20 cellular contexts compared by ENCODE assay signal in the genomic region with DNA sequence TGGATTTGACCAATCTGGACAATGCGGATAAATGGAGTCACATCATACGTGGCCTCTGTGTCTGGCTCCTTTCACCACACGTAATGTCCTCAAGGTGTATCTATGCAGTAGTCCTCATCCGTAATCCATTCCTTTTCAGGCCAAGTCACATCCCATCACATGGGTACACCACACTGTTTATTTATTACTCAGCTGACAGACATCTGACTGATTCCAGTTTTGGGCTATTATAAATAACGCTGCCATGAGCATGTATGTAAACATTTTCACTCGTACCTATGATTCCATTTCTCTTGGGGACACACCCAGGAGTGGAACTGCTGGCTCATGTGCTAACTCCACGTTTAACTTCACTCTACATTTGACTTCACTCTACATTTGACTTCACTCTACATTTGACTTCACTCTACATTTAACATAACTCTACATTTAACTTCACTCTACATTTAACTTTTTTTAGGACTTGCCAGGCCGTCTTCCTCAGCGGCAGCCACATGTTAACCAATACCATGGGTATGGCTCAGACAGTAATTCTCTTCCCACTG. TPM values are rescaled to one million over a fixed set of nuclear protein-coding genes. Genes with fewer than 3 reads are reported as not detected.
DNase-seq lines count a peak whose midpoint lies in the region; ATAC-seq, FAIRE-seq and TF ChIP-seq lines count a peak whose summit lies in the region.
"Had no signal": no experiment of that assay in that cellular context is flagged by ENCODE, and none has a peak within 500 bp of the region (broad histone marks: within the 10 kb centered on the region; RNA-seq: fewer than 3 reads in every experiment).

No MANE protein-coding gene starts in this region.

- H3K27ac Mint-ChIP-seq in effector memory CD8-positive, alpha-beta T cell: no peak overlapping the region

- WGBS in HepG2 (ENCODE audit: low lambda C conversion rate): 93% methylated on average over 9 of the region's 9 CpGs
- WGBS in right lobe of liver (ENCODE audit: insufficient coverage, low coverage, low lambda C conversion rate, missing lambda C conversion rate): 81% methylated on average over 9 of the region's 9 CpGs
- 78 to 83% (median 81%) methylated on average over 9 of the region's 9 CpGs for WGBS in stomach, 5 donors

- POLR2A ChIA-PET in HepG2 (lab: Yijun Ruan, JAX): no interaction called here

- H4K20me1 ChIP-seq in HepG2 (ENCODE audit: insufficient read depth, low read length) (peaks cover 48% of the 10 kb centered on the region), osteoblast (ENCODE audit: insufficient read depth, low read length) (no peaks in the 10 kb centered on the region)

- H3K4me1 Mint-ChIP-seq in effector memory CD8-positive, alpha-beta T cell (ENCODE audit: low read depth in 2 of 2): peaks cover 0 to 2% of the 10 kb centered on the region in 2 donors

- TF ChIP-seq CTCF in HepG2 (CRISPR knock-in tag; IDR thresholded peaks at IDR 0.05) (no peak), right lobe of liver (IDR thresholded peaks at IDR 0.05) (no peak), bronchial epithelial cell (IDR thresholded peaks at IDR 0.05; ENCODE audit: insufficient read depth, low read length, severe bottlenecking) (no peak), osteoblast (IDR thresholded peaks at IDR 0.05; ENCODE audit: extremely low read depth, low read depth, low read length) (no peak), stomach (IDR thresholded peaks at IDR 0.05) (no peak)

- H3K79me2 ChIP-seq in HepG2 (ENCODE audit: insufficient read depth, low read length): peaks cover 57% of the 10 kb centered on the region
- H3K79me2 ChIP-seq in osteoblast (ENCODE audit: insufficient read depth, low read length): no peaks in the 10 kb centered on the region

- H3K4me1 ChIP-seq in HepG2 (ENCODE audit: insufficient read depth, low read length): peaks cover 2% of the 10 kb centered on the region
- peaks cover 0 to 14% (median 6%) of the 10 kb centered on the region in 4 donors for H3K4me1 ChIP-seq in right lobe of liver
- no peaks in the 10 kb centered on the region for H3K4me1 ChIP-seq in osteoblast (ENCODE audit: insufficient read depth, low read length)
- no peaks in the 10 kb centered on the region for H3K4me1 ChIP-seq in stomach
- H3K4me1 ChIP-seq: HAP-1, SJCRH30 had no signal

- H3K9ac ChIP-seq in HepG2 (ENCODE audit: insufficient read depth, low read depth, low read length): no peak overlapping the region

- H3K4me3 Mint-ChIP-seq in effector memory CD8-positive, alpha-beta T cell: no peak overlapping the region

- peaks cover 15 to 55% of the 10 kb centered on the region in 2 experiments; a peak in 4 of 5 replicates for H3K36me3 ChIP-seq in HepG2 (replicated peaks in 1 of 2; ENCODE audit: control insufficient read depth in 1 of 2, insufficient read depth in 2 of 2, low read length in 2 of 2)
- no peaks in the 10 kb centered on the region for H3K36me3 ChIP-seq in right lobe of liver
- no peaks in the 10 kb centered on the region for H3K36me3 ChIP-seq in bronchial epithelial cell (ENCODE audit: control insufficient read depth, insufficient read depth, low read length)
- H3K36me3 ChIP-seq in osteoblast (ENCODE audit: insufficient read depth, low read length): no peaks in the 10 kb centered on the region
- H3K36me3 ChIP-seq in stomach: no peaks in the 10 kb centered on the region
- H3K36me3 ChIP-seq: HAP-1, SJCRH30 had no signal

- H3K4me2 ChIP-seq in HepG2 (ENCODE audit: low read depth, low read length) (no peak overlapping the region), osteoblast (ENCODE audit: insufficient read depth, low read length) (no peak overlapping the region)
- H3K4me2 ChIP-seq: PC-9 had no signal

- intact Hi-C loops in HepG2 (cut with micrococcal nuclease; ENCODE audit: unreplicated experiment): no loop called here
- intact Hi-C loops in right lobe of liver (cut with DNase I): no loop called here
- intact Hi-C loops in stomach (cut with DNase I; ENCODE audit: low total_unique reads): no loop called here

- DNase-seq in HepG2 (ENCODE audit: low spot score): no peak
- DNase-seq in right lobe of liver: no peak
- DNase-seq in bronchial epithelial cell (ENCODE audit: low read depth): peak; percentile 81
- peak; percentile 39 for DNase-seq in osteoblast (ENCODE audit: insufficient read length, low spot score, missing footprints)
- DNase-seq in effector memory CD8-positive, alpha-beta T cell: no peak
- no peak for DNase-seq in NCI-H524 (lab: John Stamatoyannopoulos, UW)
- DNase-seq in NCI-H2227 treated with DMSO at 0.1 percent for 48 hours (lab: John Stamatoyannopoulos, UW): no peak
- no peak for DNase-seq in stomach
- DNase-seq: AML-193, EL, NCI-H1105 treated with DMSO at 0.1 percent for 48 hours, NCI-H1694, NCI-H2081 treated with DMSO at 0.1 percent for 48 hours, NCI-H524 treated with DMSO at 0.1 percent for 48 hours, PC-9, SJCRH30 had no signal

- FAIRE-seq in HepG2 (lab: Jason Lieb, UNC) (no peak), bronchial epithelial cell (lab: Jason Lieb, UNC) (peak; percentile 75)
- FAIRE-seq: GM12878 had no signal

- peaks cover 0 to 9% of the 10 kb centered on the region in 2 donors for H3K27me3 Mint-ChIP-seq in effector memory CD8-positive, alpha-beta T cell

- H3K9me3 ChIP-seq in HepG2 (ENCODE audit: low read length) (no peaks in the 10 kb centered on the region), right lobe of liver (no peaks in the 10 kb centered on the region), osteoblast (ENCODE audit: low read depth, low read length) (no peaks in the 10 kb centered on the region), stomach (no peaks in the 10 kb centered on the region)
- H3K9me3 ChIP-seq: SJCRH30 had no signal

- no peak for TF ChIP-seq RAD21 in HepG2 (CRISPR knock-in tag; IDR thresholded peaks at IDR 0.05)

- no peaks in the 10 kb centered on the region for H3K9me3 Mint-ChIP-seq in effector memory CD8-positive, alpha-beta T cell

- H3K27ac ChIP-seq in HepG2 (ENCODE audit: extremely low read length, insufficient read depth, low read length) (no peak overlapping the region), right lobe of liver (no peak overlapping the region), osteoblast (ENCODE audit: low read depth, low read length) (no peak overlapping the region), stomach (no peak overlapping the region)
- H3K27ac ChIP-seq: 22Rv1, C4-2B, PC-9, SJCRH30 had no signal

- H3K36me3 Mint-ChIP-seq in effector memory CD8-positive, alpha-beta T cell (ENCODE audit: insufficient read depth): no peaks in the 10 kb centered on the region

- no peak overlapping the region for H3K4me3 ChIP-seq in HepG2 (replicated peaks in 1 of 3; ENCODE audit: insufficient read depth in 1 of 3, low read depth in 2 of 3, low read length in 3 of 3)
- H3K4me3 ChIP-seq in right lobe of liver: no peak overlapping the region
- H3K4me3 ChIP-seq in bronchial epithelial cell (ENCODE audit: low read depth, low read length): no peak overlapping the region
- H3K4me3 ChIP-seq in osteoblast (ENCODE audit: insufficient read depth, low read length): no peak overlapping the region
- no peak overlapping the region for H3K4me3 ChIP-seq in stomach
- H3K4me3 ChIP-seq: GM12878, HAP-1, PC-9, SJCRH30 had no signal

- H2AFZ ChIP-seq in HepG2 (ENCODE audit: low read length): no peak overlapping the region
- H2AFZ ChIP-seq in osteoblast (ENCODE audit: low read length): no peak overlapping the region
- H2AFZ ChIP-seq: PC-9 had no signal

- TF ChIP-seq POLR2A in HepG2 (IDR thresholded peaks at IDR 0.05; ENCODE audit: insufficient read depth in 1 of 2, low read depth in 2 of 2, low read length in 2 of 2) (no peak), right lobe of liver (IDR thresholded peaks at IDR 0.05) (no peak), stomach (IDR thresholded peaks at IDR 0.05) (no peak)

- TF ChIP-seq EP300 in HepG2 (IDR thresholded peaks at IDR 0.05; ENCODE audit: low read depth in 2 of 2, low read length in 2 of 2): no peak
- TF ChIP-seq EP300 in HepG2 (CRISPR knock-in tag; IDR thresholded peaks at IDR 0.05; ENCODE audit: borderline replicate concordance): no peak
- no peak for TF ChIP-seq EP300 in stomach (IDR thresholded peaks at IDR 0.05)

- BruUV-seq in HepG2 (replicated peaks; lab: Mats Ljungman, UMichigan): no TSS peak

- H3K27me3 ChIP-seq in HepG2 (ENCODE audit: control insufficient read depth in 1 of 2, insufficient read depth in 2 of 2, low read length in 2 of 2): no peaks in the 10 kb centered on the region
- H3K27me3 ChIP-seq in right lobe of liver: no peaks in the 10 kb centered on the region
- H3K27me3 ChIP-seq in bronchial epithelial cell (ENCODE audit: control insufficient read depth, insufficient read depth, low read length): no peaks in the 10 kb centered on the region
- H3K27me3 ChIP-seq in osteoblast (ENCODE audit: insufficient read depth, low read length): no peaks in the 10 kb centered on the region
- H3K27me3 ChIP-seq in stomach: no peaks in the 10 kb centered on the region
- H3K27me3 ChIP-seq: SJCRH30 had no signal

- in situ Hi-C loops in HepG2 (cut with HindIII; ENCODE audit: extremely low pct_ligation_motif_present, low pct_unique_long_range_greater_than_20kb): no loop called here

- ATAC-seq in HepG2 (no peak), right lobe of liver (no peak)
- no peak for ATAC-seq in effector memory CD8-positive, alpha-beta T cell (replicated peaks)

- CTCF ChIA-PET in HepG2 (lab: Yijun Ruan, JAX; ENCODE audit: low intra/inter-chr PET ratio, low total read pairs): no interaction called here

RNA-seq across cellular contexts. Expression of a gene that starts 52.1 kb away (rescaled TPM):
- 10.2 and 10.5 TPM in 2 replicates for total RNA-seq in HepG2 (2016; rRNA removed; fragmentation: Illumina TruSeq; extraction: Trizol)
- 21.4 and 22.4 TPM in 2 replicates for total RNA-seq in HepG2 (2016; cell fraction: cytosol; rRNA removed; fragmentation: Illumina TruSeq; extraction: Trizol; ENCODE audit: low read depth)
- total RNA-seq in HepG2 (2016; cell fraction: insoluble cytoplasmic fraction; rRNA removed; fragmentation: Illumina TruSeq; extraction: Trizol): 10.1 and 10.2 TPM in 2 replicates
- 14.0 and 14.5 TPM in 2 replicates for total RNA-seq in HepG2 (2016; cell fraction: membrane; rRNA removed; fragmentation: Illumina TruSeq; extraction: Trizol)
- total RNA-seq in HepG2 (2016; cell fraction: nucleus; rRNA removed; fragmentation: Illumina TruSeq; extraction: Trizol): 30.8 and 38.1 TPM in 2 replicates
- polyA plus RNA-seq in HepG2 (2011; rRNA removed): 13.0 and 16.0 TPM in 2 replicates
- 8.0 and 9.2 TPM in 2 replicates for polyA plus RNA-seq in HepG2 (2011; cell fraction: cytosol; rRNA removed)
- 60.2 and 68.0 TPM in 2 replicates for polyA plus RNA-seq in HepG2 (2011; cell fraction: nucleus; rRNA removed)
- 11.6 and 14.7 TPM in 2 replicates for polyA plus RNA-seq in HepG2 (2012)
- polyA plus RNA-seq in HepG2 (2016; cell fraction: cytosol; fragmentation: Illumina TruSeq; extraction: Trizol; ENCODE audit: low read depth): 1.2 and 1.3 TPM in 2 replicates
- polyA plus RNA-seq in HepG2 (2016; cell fraction: insoluble cytoplasmic fraction; fragmentation: Illumina TruSeq; extraction: Trizol; ENCODE audit: low read depth): 5.5 and 10.0 TPM in 2 replicates
- polyA plus RNA-seq in HepG2 (2016; cell fraction: membrane; fragmentation: Illumina TruSeq; extraction: Trizol; ENCODE audit: low read depth): 2.4 and 3.2 TPM in 2 replicates
- 26.0 and 26.8 TPM in 2 replicates for polyA plus RNA-seq in HepG2 (2016; cell fraction: nucleus; fragmentation: Illumina TruSeq; extraction: Trizol; ENCODE audit: insufficient read depth, low read depth)
- polyA minus RNA-seq in HepG2 (2011; rRNA and poly(A)+ RNA removed; ENCODE audit: low replicate concordance): 0.21 and 90.9 TPM in 2 replicates
- 22.8 and 29.4 TPM in 2 replicates for polyA minus RNA-seq in HepG2 (2011; cell fraction: cytosol; rRNA and poly(A)+ RNA removed)
- polyA minus RNA-seq in HepG2 (2011; cell fraction: nucleus; rRNA and poly(A)+ RNA removed): 98.9 and 104 TPM in 2 replicates
- 10 to 100 TPM; 21.9 to 50.3 (median 30.9) TPM for total RNA-seq in right lobe of liver
- total RNA-seq in bronchial epithelial cell: 6.6 and 8.1 TPM in 2 replicates
- 2.5 and 3.5 TPM in 2 replicates for total RNA-seq in osteoblast
- total RNA-seq in stomach: 100 to 1,000 TPM in 1 of 5 donors, 10 to 100 TPM in 4; 15.4 to 126 (median 88.6) TPM
- polyA plus RNA-seq in stomach: 1 to 10 TPM; 1.6 to 6.2 (median 2.1) TPM

Comparison
In these comparisons a context has a peak if more than half of its experiments do, and no peak if none do; other contexts are left out.
1. DNase-seq: peak in bronchial epithelial cell (single experiment) and osteoblast (single experiment); none in HepG2 (single experiment), right lobe of liver (0 of 3), effector memory CD8-positive, alpha-beta T cell (0 of 3), NCI-H524 (0 of 2), NCI-H2227 treated with DMSO at 0.1 percent for 48 hours (single experiment) and stomach (single experiment).